ENCODE assay signal across 8 cellular contexts in genomic region chr7:99918959-99919813, GRCh38. TPM values are rescaled to one million over a fixed set of nuclear protein-coding genes. Genes with fewer than 3 reads are reported as not detected.
DNase-seq lines count a peak whose midpoint lies in the region; ATAC-seq and TF ChIP-seq lines count a peak whose summit lies in the region.

TRIM4 (minus strand) TSS chr7:99919530; CDS start chr7:99919401, 129 bp downstream.

- peaks cover 4% of the 10 kb centered on the region for H3K36me3 Mint-ChIP-seq in nephron progenitor cell (ENCODE audit: low read depth)

- TF ChIP-seq CTCF in DND-41 (IDR thresholded peaks at IDR 0.05; ENCODE audit: borderline replicate concordance, extremely low read depth, low read length, poor library complexity, severe bottlenecking): peak; percentile 42
- TF ChIP-seq CTCF in KMS-11 (conservative IDR thresholded peaks at IDR 0.05; ENCODE audit: low read depth, low read length): 0 out of 2 replicates have a peak, but pooled peaks have one; percentile 16
- no peak for TF ChIP-seq CTCF in fibroblast of mammary gland (conservative IDR thresholded peaks at IDR 0.05; ENCODE audit: control insufficient read depth, insufficient read depth, low read depth, low read length)
- TF ChIP-seq CTCF in nephron progenitor cell (IDR thresholded peaks at IDR 0.05): no peak

- H3K4me3 ChIP-seq in DND-41 (ENCODE audit: low read depth in 1 of 2, low read length in 2 of 2) (peak within 1 kb of the TSS; percentile 67 to 83), KMS-11 (IDR thresholded peaks at IDR 0.05; ENCODE audit: insufficient read depth, low read depth, low read length) (peak within 1 kb of the TSS; percentile 70), fibroblast of mammary gland (ENCODE audit: control insufficient read depth, low read depth, low read length) (peak within 1 kb of the TSS; percentile 90), stomach smooth muscle (ENCODE audit: low read length in 2 of 2) (peak within 1 kb of the TSS; percentile 91 to 95)

- H4K20me1 ChIP-seq in DND-41 (ENCODE audit: insufficient read depth, low read length) (peaks cover 12% of the 10 kb centered on the region), KMS-11 (ENCODE audit: insufficient read depth) (no peaks in the 10 kb centered on the region)

- H3K79me2 ChIP-seq in DND-41 (ENCODE audit: insufficient read depth, low read length) (peaks cover 61% of the 10 kb centered on the region), KMS-11 (ENCODE audit: insufficient read depth, low read depth) (peaks cover 26% of the 10 kb centered on the region)

- H3K27ac ChIP-seq in DND-41 (ENCODE audit: low read length) (peak within 1 kb of the TSS; percentile 90), KMS-11 (peak within 1 kb of the TSS; percentile 63), stomach smooth muscle (ENCODE audit: low read length) (peak within 1 kb of the TSS; percentile 89)

- H2AFZ ChIP-seq in DND-41 (ENCODE audit: low read depth, low read length) (peak within 1 kb of the TSS; percentile 88), KMS-11 (ENCODE audit: low read depth) (peak within 1 kb of the TSS; percentile 74)

- H3K4me1 ChIP-seq in DND-41 (ENCODE audit: insufficient read depth, low read length) (peaks cover 43% of the 10 kb centered on the region), KMS-11 (ENCODE audit: low read depth, poor library complexity, severe bottlenecking) (peaks cover 22% of the 10 kb centered on the region), stomach smooth muscle (ENCODE audit: control insufficient read depth, insufficient read depth, low read length) (peaks cover 24% of the 10 kb centered on the region)

- H3K27me3 ChIP-seq in DND-41 (ENCODE audit: insufficient read depth, low read length, poor library complexity) (no peaks in the 10 kb centered on the region), KMS-11 (ENCODE audit: insufficient read depth, low read depth) (no peaks in the 10 kb centered on the region), stomach smooth muscle (ENCODE audit: control insufficient read depth in 1 of 2, insufficient read depth in 2 of 2, low read length in 2 of 2) (no peaks in the 10 kb centered on the region)

- DNase-seq in DND-41: peak; percentile 91
- peak; percentile 93 for DNase-seq in RPMI7951 (ENCODE audit: low read depth)
- peak; percentile 81 to 86 for DNase-seq in activated T-helper 1 cell treated with anti-CD3 and anti-CD28 coated beads, Interleukin-2, amount 50 U/mL, for 16 hours (ENCODE audit: low read depth in 1 of 2, low spot score in 1 of 2)
- peak; percentile 91 for DNase-seq in fibroblast of mammary gland (ENCODE audit: low read depth)
- DNase-seq in nephron progenitor cell: peak; percentile 23

- H3K4me2 ChIP-seq in DND-41 (ENCODE audit: insufficient read depth, low read length) (peak within 1 kb of the TSS; percentile 75), KMS-11 (peak within 1 kb of the TSS; percentile 65)

- no peaks in the 10 kb centered on the region for H3K4me1 Mint-ChIP-seq in nephron progenitor cell

- no peak within 1 kb of the TSS for H3K27ac Mint-ChIP-seq in nephron progenitor cell

- H3K9me3 Mint-ChIP-seq in nephron progenitor cell: peaks cover 31% of the 10 kb centered on the region

- H3K27me3 Mint-ChIP-seq in nephron progenitor cell (ENCODE audit: low read depth, poor library complexity): peaks cover 26% of the 10 kb centered on the region

- H3K9ac ChIP-seq in DND-41 (ENCODE audit: low read depth, low read length): peak within 1 kb of the TSS; percentile 83
- peak within 1 kb of the TSS; percentile 77; the same call in 1 of the 2 replicates for H3K9ac ChIP-seq in KMS-11
- H3K9ac ChIP-seq in stomach smooth muscle (ENCODE audit: low read length in 2 of 2): peak within 1 kb of the TSS; percentile 92 to 93

- peak within 1 kb of the TSS; percentile 72 for H3K4me3 Mint-ChIP-seq in nephron progenitor cell

- peaks cover 34% of the 10 kb centered on the region for H3K36me3 ChIP-seq in DND-41 (ENCODE audit: insufficient read depth, low read length)
- H3K36me3 ChIP-seq in KMS-11 (ENCODE audit: insufficient read depth): no peaks in the 10 kb centered on the region
- H3K36me3 ChIP-seq in stomach smooth muscle (ENCODE audit: control insufficient read depth in 2 of 2, insufficient read depth in 2 of 2, low read length in 2 of 2): peaks cover 15% of the 10 kb centered on the region in 2 donors

- ATAC-seq in DND-41 (ENCODE audit: insufficient read depth, low read depth) (peak; percentile 99), GM21737 (IDR thresholded peaks at IDR 0.05; ENCODE audit: unreplicated experiment) (peak; percentile 97)

- H3K9me3 ChIP-seq in DND-41 (ENCODE audit: insufficient read depth, low read length, severe bottlenecking) (peaks cover 4% of the 10 kb centered on the region), stomach smooth muscle (ENCODE audit: control insufficient read depth in 2 of 2, low read length in 2 of 2) (no peaks in the 10 kb centered on the region)

RNA-seq across cellular contexts. Expression of gene TRIM4, which starts in this region (rescaled TPM):
- 19.1 and 19.4 TPM in 2 replicates for total RNA-seq in RPMI7951 (2014; rRNA removed; shearing (Covaris generic))

Comparison
In these comparisons a context has a peak if more than half of its experiments do, and no peak if none do; other contexts are left out.
1. Peak in every context shown above with its lines: DNase-seq, ATAC-seq, H3K4me3 ChIP-seq and H3K27ac ChIP-seq.
2. DNase-seq: peak in every context shown above with its lines; median percentile 93 in RPMI7951; 91 in DND-41; 91 in fibroblast of mammary gland; 84 in activated T-helper 1 cell treated with anti-CD3 and anti-CD28 coated beads, Interleukin-2, amount 50 U/mL, for 16 hours; 23 in nephron progenitor cell.
3. CTCF ChIP-seq: peak in DND-41 (single experiment) and KMS-11 (single experiment); none in fibroblast of mammary gland (single experiment) and nephron progenitor cell (single experiment).